Comparison of ENCODE assay signal across 8 cellular contexts in genomic region chr5:111511174-111512025, GRCh38. TPM values are rescaled to one million over a fixed set of nuclear protein-coding genes. Genes with fewer than 3 reads are reported as not detected.
DNase-seq lines count a peak whose midpoint lies in the region; ATAC-seq and TF ChIP-seq lines count a peak whose summit lies in the region.

No MANE protein-coding gene starts in this region.

- 3 to 5% methylated on average over 7 to 9 of the region's 9 CpGs for WGBS in upper lobe of left lung, 2 donors

- intact Hi-C loops in Calu3 (cut with micrococcal nuclease; ENCODE audit: unreplicated experiment), result no loop called here

- TF ChIP-seq CTCF in Calu3 (IDR thresholded peaks at IDR 0.05; ENCODE audit: unreplicated experiment) (no peak), LNCaP clone FGC (IDR thresholded peaks at IDR 0.05; ENCODE audit: control insufficient read depth, extremely low read depth, insufficient read depth) (no peak), chondrocyte (IDR thresholded peaks at IDR 0.05) (no peak), upper lobe of left lung (IDR thresholded peaks at IDR 0.05) (no peak)

- H3K27ac Mint-ChIP-seq in Calu3 (ENCODE audit: unreplicated experiment) (peak overlapping the region; percentile 83), chondrocyte (ENCODE audit: unreplicated experiment) (peak overlapping the region; percentile 96)

- TF ChIP-seq POLR2A in upper lobe of left lung (IDR thresholded peaks at IDR 0.05), result no peak

- H3K4me1 ChIP-seq in upper lobe of left lung, result peaks cover 6 to 42% (median 23%) of the 10 kb centered on the region in 4 donors

- H3K4me3 ChIP-seq in LNCaP clone FGC (ENCODE audit: low read depth, low read length) (peak overlapping the region; percentile 68), upper lobe of left lung (peak overlapping the region; percentile 75 to 90 (median 87))

- peaks cover 32% of the 10 kb centered on the region for H3K36me3 Mint-ChIP-seq in Calu3 (ENCODE audit: insufficient read depth, unreplicated experiment)
- H3K36me3 Mint-ChIP-seq in chondrocyte (ENCODE audit: low read depth), result no peaks in the 10 kb centered on the region

- peak; percentile 8 for ATAC-seq in GM21619 (IDR thresholded peaks at IDR 0.05; ENCODE audit: unreplicated experiment)
- peak; percentile 1 to 24 for ATAC-seq in upper lobe of left lung (ENCODE audit: low FRiP score in 2 of 2)

- CTCF ChIA-PET in Calu3 (lab: Charles Lee), result interaction anchor here (2.1 kb wide), 1 partner anchor 20 kb away, joined by 13 read pairs; no protein-coding TSS in a partner anchor

- no peaks in the 10 kb centered on the region for H3K27me3 Mint-ChIP-seq in Calu3 (ENCODE audit: unreplicated experiment)
- no peaks in the 10 kb centered on the region for H3K27me3 Mint-ChIP-seq in chondrocyte (ENCODE audit: low read depth)

- TF ChIP-seq EP300 in upper lobe of left lung (IDR thresholded peaks at IDR 0.05), result no peak

- DNase-seq in Calu3 (no peak), LNCaP clone FGC (ENCODE audit: low read depth) (no peak), chondrocyte (ENCODE audit: low spot score) (no peak), lung microvascular endothelial cell (ENCODE audit: low read depth in 2 of 2) (peak; percentile 36 to 71), upper lobe of left lung (no peak), cortex of kidney (lab: John Stamatoyannopoulos, UW) (no peak)
- DNase-seq in stimulated activated naive CD4-positive, alpha-beta T cell treated with Interleukin-2 at 50 U/mL for 16 hours (lab: John Stamatoyannopoulos, UW), result no peak

- peak overlapping the region; percentile 98 for H3K4me3 Mint-ChIP-seq in Calu3 (ENCODE audit: low read depth, unreplicated experiment)
- peak overlapping the region; percentile 89 for H3K4me3 Mint-ChIP-seq in chondrocyte (ENCODE audit: unreplicated experiment)

- H3K27me3 ChIP-seq in upper lobe of left lung, result no peaks in the 10 kb centered on the region

- H3K36me3 ChIP-seq in upper lobe of left lung, result no peaks in the 10 kb centered on the region

- peak overlapping the region; percentile 87 to 97 (median 91) for H3K27ac ChIP-seq in upper lobe of left lung

- no peaks in the 10 kb centered on the region for H3K9me3 ChIP-seq in upper lobe of left lung

- H3K4me1 Mint-ChIP-seq in Calu3 (ENCODE audit: low read depth, unreplicated experiment) (peaks cover 34% of the 10 kb centered on the region), chondrocyte (ENCODE audit: low read depth) (peaks cover 63% of the 10 kb centered on the region)

- H3K9me3 Mint-ChIP-seq in Calu3 (ENCODE audit: low read depth, unreplicated experiment) (no peaks in the 10 kb centered on the region), chondrocyte (ENCODE audit: low read depth) (no peaks in the 10 kb centered on the region)

- TSS peak; percentile 53 for BruUV-seq in Calu3 (replicated peaks; lab: Mats Ljungman, UMichigan)

RNA-seq across cellular contexts. Expression of gene STARD4, which starts 0.9 kb away (rescaled TPM):
- 65.0 and 66.6 TPM in 2 replicates for total RNA-seq in Calu3 (2022)
- 47.7 to 70.9 TPM (median 69.6 TPM) in 3 replicates for total RNA-seq in chondrocyte
- 37.9 and 42.5 TPM in 2 replicates for total RNA-seq in lung microvascular endothelial cell
- total RNA-seq in upper lobe of left lung, result 10 to 100 TPM; 23.0 to 71.5 (median 41.8) TPM

Comparison
In these comparisons a context has a peak if more than half of its experiments do, and no peak if none do; other contexts are left out.
1. DNase-seq: peak in lung microvascular endothelial cell (2 of 2); none in Calu3 (single experiment), LNCaP clone FGC (single experiment), chondrocyte (single experiment), upper lobe of left lung (0 of 2), cortex of kidney (single experiment) and stimulated activated naive CD4-positive, alpha-beta T cell treated with Interleukin-2 at 50 U/mL for 16 hours (single experiment).